ENCODE assay signal across 8 cellular contexts in genomic region chrX:154980330-154981115, GRCh38. TPM values are rescaled to one million over a fixed set of nuclear protein-coding genes. Genes with fewer than 3 reads are reported as not detected.
DNase-seq lines count a peak whose midpoint lies in the region; ATAC-seq and TF ChIP-seq lines count a peak whose summit lies in the region.

No MANE protein-coding gene starts in this region.

- peaks cover 6% of the 10 kb centered on the region; the same call in 1 of the 2 replicates for H3K4me1 ChIP-seq in PC-3 (ENCODE audit: insufficient read depth, low read length)

- no peaks in the 10 kb centered on the region for H3F3A ChIP-seq in PC-3 (ENCODE audit: low read length, unreplicated experiment)

- intact Hi-C loops in PC-3 (cut with micrococcal nuclease): loop anchor here (1.0 to 10.0 kb wide), 5 partner anchors 62 to 194 kb away; no protein-coding TSS in a partner anchor

- H3K9ac ChIP-seq in PC-3 (ENCODE audit: low read length): no peak overlapping the region

- H3K4me3 ChIP-seq in PC-3 (ENCODE audit: low read length) (peak overlapping the region; percentile 60), fibroblast of pulmonary artery (replicated peaks; ENCODE audit: low read depth, low read length) (peak overlapping the region; percentile 50)

- no TSS peak for BruUV-seq in PC-3 (replicated peaks; lab: Mats Ljungman, UMichigan)

- H4K20me1 ChIP-seq in PC-3 (ENCODE audit: low read length): no peaks in the 10 kb centered on the region

- TF ChIP-seq CTCF in PC-3 (conservative IDR thresholded peaks at IDR 0.05; ENCODE audit: low read depth, low read length) (peak; percentile 84), fibroblast of pulmonary artery (IDR thresholded peaks at IDR 0.05; ENCODE audit: low read length, missing control alignments) (peak; percentile 60)

- POLR2A ChIA-PET in PC-3 (lab: Charles Lee; ENCODE audit: unreplicated experiment): interaction anchor here (0.6 kb wide), 1 partner anchor 90 kb away, joined by 6 read pairs; no protein-coding TSS in a partner anchor

- H3K4me2 ChIP-seq in PC-3 (ENCODE audit: low read length): peak overlapping the region; percentile 77

- H2AFZ ChIP-seq in PC-3 (ENCODE audit: low read length): peak overlapping the region; percentile 71

- H3K27me3 ChIP-seq in PC-3 (ENCODE audit: low read length): no peaks in the 10 kb centered on the region

- peak; percentile 34 for DNase-seq in DMS 273 treated with DMSO at 0.1 percent for 48 hours (lab: John Stamatoyannopoulos, UW)
- peak in 71 of 76 experiments; percentile 2 to 76 (median 41) for DNase-seq in HUDEP-2 (lab: John Stamatoyannopoulos, UW; ENCODE audit: unreplicated experiment in 76 of 76)
- DNase-seq in PC-3: peak; percentile 80
- peak; percentile 83 to 87 for DNase-seq in activated T-cell treated with anti-CD3 and anti-CD28 coated beads, Interleukin-2, amount 50 U/mL, for 48 hours
- DNase-seq in fibroblast of pulmonary artery (ENCODE audit: low read depth): peak; percentile 70
- peak; percentile 3 for DNase-seq in non-pigmented ciliary epithelial cell (ENCODE audit: low read depth)
- DNase-seq in substantia nigra (lab: John Stamatoyannopoulos, UW): peak in 43 of 49 donors; percentile 0 to 64 (median 32)

- no peaks in the 10 kb centered on the region for H3K9me3 ChIP-seq in PC-3 (ENCODE audit: low read length)

- H3K27ac ChIP-seq in PC-3 (ENCODE audit: low read length) (no peak overlapping the region), substantia nigra (ENCODE audit: low read depth, low read length, poor library complexity, severe bottlenecking) (no peak overlapping the region)

- H3K79me2 ChIP-seq in PC-3 (ENCODE audit: low read length): no peaks in the 10 kb centered on the region

- no peaks in the 10 kb centered on the region for H3K9me2 ChIP-seq in PC-3 (replicated peaks; ENCODE audit: low read length)

- CTCF ChIA-PET in PC-3 (lab: Charles Lee): interaction anchor here (0.8 kb wide), 1 partner anchor 63 kb away, joined by 6 read pairs; no protein-coding TSS in a partner anchor

- ATAC-seq in GM21381 (IDR thresholded peaks at IDR 0.05; ENCODE audit: unreplicated experiment): peak; percentile 94
- peak; percentile 94 for ATAC-seq in PC-3

- H3K36me3 ChIP-seq in PC-3 (ENCODE audit: low read depth, low read length): no peaks in the 10 kb centered on the region

RNA-seq across cellular contexts. Expression of gene F8, which starts 42.0 kb away (rescaled TPM):
- 0.91 and 1.1 TPM in 2 replicates for total RNA-seq in PC-3 (2014; rRNA removed)

RNA-seq across cellular contexts. Expression of gene FUNDC2, which starts 46.1 kb away (rescaled TPM):
- total RNA-seq in PC-3 (2014; rRNA removed): 75.0 and 80.7 TPM in 2 replicates

Comparison
In these comparisons a context has a peak if more than half of its experiments do, and no peak if none do; other contexts are left out.
1. DNase-seq: peak in every context shown above with its lines; median percentile 85 in activated T-cell treated with anti-CD3 and anti-CD28 coated beads, Interleukin-2, amount 50 U/mL, for 48 hours; 80 in PC-3; 70 in fibroblast of pulmonary artery; 41 in HUDEP-2; 34 in DMS 273 treated with DMSO at 0.1 percent for 48 hours; 32 in substantia nigra; 3 in non-pigmented ciliary epithelial cell.